In the genomic region with DNA sequence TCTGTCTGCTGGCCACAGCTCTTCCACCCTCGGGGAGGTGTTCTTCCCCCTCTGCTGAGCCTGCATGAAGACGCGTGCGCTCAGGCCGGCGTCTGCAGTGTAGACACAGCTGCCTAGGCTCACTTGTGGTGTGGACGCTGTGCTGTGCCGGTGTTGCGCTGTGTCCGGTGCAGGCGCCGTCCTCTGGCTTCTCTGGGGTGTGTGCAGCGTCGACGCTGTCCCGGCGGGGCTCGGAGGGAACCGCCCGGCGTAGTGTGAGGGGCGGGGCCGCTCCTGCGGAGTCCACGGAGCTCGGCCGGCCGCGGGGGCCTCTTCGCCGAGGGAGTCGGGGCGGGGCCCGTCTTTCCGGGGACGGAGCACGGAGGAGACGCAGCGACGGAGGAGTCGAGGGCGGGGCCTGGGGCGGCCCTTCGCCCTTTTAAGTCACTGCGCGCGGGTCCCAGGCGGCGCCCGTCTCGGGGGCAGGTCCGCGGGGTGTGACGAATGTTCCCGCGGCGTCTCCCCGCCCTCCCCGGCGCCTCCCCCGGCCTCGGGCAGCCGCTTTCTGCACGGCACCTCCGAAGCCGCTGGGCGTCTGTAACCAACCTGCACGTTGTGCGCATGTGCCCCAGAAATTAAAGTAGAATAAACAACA, we compare ENCODE assay signal across 1 cellular context.
TF ChIP-seq lines count a peak whose summit lies in the region.

No MANE protein-coding gene starts in this region.

TF ChIP-seq in HEK293, 187 proteins besides CTCF, POLR2A, EP300 and RAD21 (continued from another document):
- TF ChIP-seq ZIC2 (tag by site-specific recombination; IDR thresholded peaks at IDR 0.05) (peak; percentile 66), ZFP69B (tag by site-specific recombination; IDR thresholded peaks at IDR 0.05) (peak; percentile 96), ZNF24 (tag by site-specific recombination; IDR thresholded peaks at IDR 0.05) (no peak), SCRT1 (tag by site-specific recombination; IDR thresholded peaks at IDR 0.05; ENCODE audit: borderline replicate concordance) (no peak), ZBTB17 (tag by site-specific recombination; IDR thresholded peaks at IDR 0.05) (peak; percentile 55), GLI2 (tag by site-specific recombination; IDR thresholded peaks at IDR 0.05; ENCODE audit: borderline replicate concordance, low read depth) (no peak), RBAK (tag by site-specific recombination; IDR thresholded peaks at IDR 0.05) (no peak), ZNF174 (tag by site-specific recombination; IDR thresholded peaks at IDR 0.05) (no peak), MYNN (tag by site-specific recombination; IDR thresholded peaks at IDR 0.05; ENCODE audit: borderline replicate concordance) (no peak), ZNF2 (tag by site-specific recombination; IDR thresholded peaks at IDR 0.05) (peak; percentile 28; the same call in 1 of the 2 replicates), ZNF341 (tag by site-specific recombination; IDR thresholded peaks at IDR 0.05; ENCODE audit: low read depth) (peak; percentile 99), ZNF660 (tag by site-specific recombination; IDR thresholded peaks at IDR 0.05) (no peak), ZNF423 (tag by site-specific recombination; IDR thresholded peaks at IDR 0.05) (no peak; the same call in 1 of the 2 replicates), ZNF302 (tag by site-specific recombination; IDR thresholded peaks at IDR 0.05; ENCODE audit: low read depth) (no peak), ZNF394 (tag by site-specific recombination; IDR thresholded peaks at IDR 0.05; ENCODE audit: borderline replicate concordance) (no peak), ZNF501 (tag by site-specific recombination; IDR thresholded peaks at IDR 0.05) (no peak), ZNF561 (tag by site-specific recombination; IDR thresholded peaks at IDR 0.05; ENCODE audit: borderline replicate concordance) (peak; percentile 70; the same call in 1 of the 2 replicates), ZNF10 (tag by site-specific recombination; IDR thresholded peaks at IDR 0.05) (no peak)
- TF ChIP-seq, protein P1, sequence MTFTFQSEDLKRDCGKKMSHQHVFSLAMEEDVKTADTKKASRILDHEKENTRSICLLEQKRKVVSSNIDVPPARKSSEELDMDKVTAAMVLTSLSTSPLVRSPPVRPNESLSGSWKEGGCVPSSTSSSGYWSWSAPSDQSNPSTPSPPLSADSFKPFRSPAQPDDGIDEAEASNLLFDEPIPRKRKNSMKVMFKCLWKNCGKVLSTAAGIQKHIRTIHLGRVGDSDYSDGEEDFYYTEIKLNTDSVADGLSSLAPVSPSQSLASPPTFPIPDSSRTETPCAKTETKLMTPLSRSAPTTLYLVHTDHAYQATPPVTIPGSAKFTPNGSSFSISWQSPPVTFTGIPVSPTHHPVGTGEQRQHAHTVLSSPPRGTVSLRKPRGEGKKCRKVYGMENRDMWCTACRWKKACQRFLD (tag by site-specific recombination; IDR thresholded peaks at IDR 0.05) = no peak
- TF ChIP-seq, protein P2, sequence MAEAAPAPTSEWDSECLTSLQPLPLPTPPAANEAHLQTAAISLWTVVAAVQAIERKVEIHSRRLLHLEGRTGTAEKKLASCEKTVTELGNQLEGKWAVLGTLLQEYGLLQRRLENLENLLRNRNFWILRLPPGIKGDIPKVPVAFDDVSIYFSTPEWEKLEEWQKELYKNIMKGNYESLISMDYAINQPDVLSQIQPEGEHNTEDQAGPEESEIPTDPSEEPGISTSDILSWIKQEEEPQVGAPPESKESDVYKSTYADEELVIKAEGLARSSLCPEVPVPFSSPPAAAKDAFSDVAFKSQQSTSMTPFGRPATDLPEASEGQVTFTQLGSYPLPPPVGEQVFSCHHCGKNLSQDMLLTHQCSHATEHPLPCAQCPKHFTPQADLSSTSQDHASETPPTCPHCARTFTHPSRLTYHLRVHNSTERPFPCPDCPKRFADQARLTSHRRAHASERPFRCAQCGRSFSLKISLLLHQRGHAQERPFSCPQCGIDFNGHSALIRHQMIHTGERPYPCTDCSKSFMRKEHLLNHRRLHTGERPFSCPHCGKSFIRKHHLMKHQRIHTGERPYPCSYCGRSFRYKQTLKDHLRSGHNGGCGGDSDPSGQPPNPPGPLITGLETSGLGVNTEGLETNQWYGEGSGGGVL (tag by site-specific recombination; IDR thresholded peaks at IDR 0.05) = no peak
- TF ChIP-seq, protein P3, sequence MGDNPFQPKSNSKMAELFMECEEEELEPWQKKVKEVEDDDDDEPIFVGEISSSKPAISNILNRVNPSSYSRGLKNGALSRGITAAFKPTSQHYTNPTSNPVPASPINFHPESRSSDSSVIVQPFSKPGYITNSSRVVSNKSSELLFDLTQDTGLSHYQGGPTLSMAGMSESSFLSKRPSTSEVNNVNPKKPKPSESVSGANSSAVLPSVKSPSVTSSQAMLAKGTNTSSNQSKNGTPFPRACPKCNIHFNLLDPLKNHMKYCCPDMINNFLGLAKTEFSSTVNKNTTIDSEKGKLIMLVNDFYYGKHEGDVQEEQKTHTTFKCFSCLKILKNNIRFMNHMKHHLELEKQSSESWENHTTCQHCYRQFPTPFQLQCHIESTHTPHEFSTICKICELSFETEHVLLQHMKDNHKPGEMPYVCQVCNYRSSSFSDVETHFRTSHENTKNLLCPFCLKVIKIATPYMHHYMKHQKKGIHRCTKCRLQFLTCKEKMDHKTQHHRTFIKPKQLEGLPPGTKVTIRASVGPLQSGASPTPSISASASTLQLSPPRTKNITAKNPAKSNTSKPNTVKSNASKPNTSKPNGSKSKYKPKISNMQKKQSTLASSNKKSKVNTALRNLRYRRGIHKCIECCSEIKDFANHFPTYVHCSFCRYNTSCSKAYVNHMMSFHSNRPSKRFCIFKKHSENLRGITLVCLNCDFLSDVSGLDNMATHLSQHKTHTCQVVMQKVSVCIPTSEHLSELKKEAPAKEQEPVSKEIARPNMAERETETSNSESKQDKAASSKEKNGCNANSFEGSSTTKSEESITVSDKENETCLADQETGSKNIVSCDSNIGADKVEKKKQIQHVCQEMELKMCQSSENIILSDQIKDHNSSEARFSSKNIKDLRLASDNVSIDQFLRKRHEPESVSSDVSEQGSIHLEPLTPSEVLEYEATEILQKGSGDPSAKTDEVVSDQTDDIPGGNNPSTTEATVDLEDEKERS (tag by site-specific recombination; IDR thresholded peaks at IDR 0.05) = no peak
- TF ChIP-seq, protein P4, sequence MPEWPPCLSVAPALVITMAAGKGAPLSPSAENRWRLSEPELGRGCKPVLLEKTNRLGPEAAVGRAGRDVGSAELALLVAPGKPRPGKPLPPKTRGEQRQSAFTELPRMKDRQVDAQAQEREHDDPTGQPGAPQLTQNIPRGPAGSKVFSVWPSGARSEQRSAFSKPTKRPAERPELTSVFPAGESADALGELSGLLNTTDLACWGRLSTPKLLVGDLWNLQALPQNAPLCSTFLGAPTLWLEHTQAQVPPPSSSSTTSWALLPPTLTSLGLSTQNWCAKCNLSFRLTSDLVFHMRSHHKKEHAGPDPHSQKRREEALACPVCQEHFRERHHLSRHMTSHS (tag by site-specific recombination; IDR thresholded peaks at IDR 0.05) = no peak
- TF ChIP-seq, protein P5, sequence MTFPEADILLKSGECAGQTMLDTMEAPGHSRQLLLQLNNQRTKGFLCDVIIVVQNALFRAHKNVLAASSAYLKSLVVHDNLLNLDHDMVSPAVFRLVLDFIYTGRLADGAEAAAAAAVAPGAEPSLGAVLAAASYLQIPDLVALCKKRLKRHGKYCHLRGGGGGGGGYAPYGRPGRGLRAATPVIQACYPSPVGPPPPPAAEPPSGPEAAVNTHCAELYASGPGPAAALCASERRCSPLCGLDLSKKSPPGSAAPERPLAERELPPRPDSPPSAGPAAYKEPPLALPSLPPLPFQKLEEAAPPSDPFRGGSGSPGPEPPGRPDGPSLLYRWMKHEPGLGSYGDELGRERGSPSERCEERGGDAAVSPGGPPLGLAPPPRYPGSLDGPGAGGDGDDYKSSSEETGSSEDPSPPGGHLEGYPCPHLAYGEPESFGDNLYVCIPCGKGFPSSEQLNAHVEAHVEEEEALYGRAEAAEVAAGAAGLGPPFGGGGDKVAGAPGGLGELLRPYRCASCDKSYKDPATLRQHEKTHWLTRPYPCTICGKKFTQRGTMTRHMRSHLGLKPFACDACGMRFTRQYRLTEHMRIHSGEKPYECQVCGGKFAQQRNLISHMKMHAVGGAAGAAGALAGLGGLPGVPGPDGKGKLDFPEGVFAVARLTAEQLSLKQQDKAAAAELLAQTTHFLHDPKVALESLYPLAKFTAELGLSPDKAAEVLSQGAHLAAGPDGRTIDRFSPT (tag by site-specific recombination; IDR thresholded peaks at IDR 0.05) = no peak
